In genomic region chr18:21327101-21327500, GRCh38 we compare ENCODE assay signal across 11 cellular contexts.
"Had no signal": no experiment of that assay in that cellular context is flagged by ENCODE, and none has a peak within 500 bp of the region (broad histone marks: within the 10 kb centered on the region; RNA-seq: fewer than 3 reads in every experiment).

No MANE protein-coding gene starts in this region.

- DNase-seq: activated naive CD4-positive, alpha-beta T cell treated with anti-CD3 and anti-CD28 coated beads, Interleukin-2, amount 50 U/mL, for 16 hours; activated T-cell treated with anti-CD3 and anti-CD28 coated beads, Interleukin-2, amount 50 U/mL, for 1 hour; cortex of kidney; effector memory CD4-positive, alpha-beta T cell; kidney glomerular epithelial cell; stimulated activated CD4-positive, alpha-beta T cell treated with anti-CD3 and anti-CD28 coated beads, Interleukin-15, amount 100 ng/mL, for 24 hours; stimulated activated CD4-positive, alpha-beta T cell treated with anti-CD3 and anti-CD28 coated beads, Interleukin-4, amount 100 ng/mL, for 4 hours; stomach had no signal

- H3K36me3 ChIP-seq: gastroesophageal sphincter, stomach had no signal

- H3K27me3 ChIP-seq: gastroesophageal sphincter, stomach had no signal

- H3K4me3 ChIP-seq: gastroesophageal sphincter, stomach had no signal

- H3K27ac ChIP-seq: epithelial cell of prostate, gastroesophageal sphincter, stomach had no signal

- H3K9me3 ChIP-seq: gastroesophageal sphincter, stomach had no signal

- H3K4me1 ChIP-seq: gastroesophageal sphincter, stomach had no signal

- FAIRE-seq: urothelium cell line had no signal
